ENCODE assay signal across 1 cellular context in genomic region chr12:8038659-8039114, GRCh38.
TF ChIP-seq lines count a peak whose summit lies in the region.

No MANE protein-coding gene starts in this region.

TF ChIP-seq in HepG2, 621 proteins besides CTCF, POLR2A, EP300 and RAD21:
- TF ChIP-seq PAX8 (CRISPR knock-in tag; IDR thresholded peaks at IDR 0.05; ENCODE audit: borderline replicate concordance) (no peak), BATF2 (CRISPR knock-in tag; IDR thresholded peaks at IDR 0.05) (no peak), ZBED4 (CRISPR knock-in tag; IDR thresholded peaks at IDR 0.05; ENCODE audit: borderline replicate concordance) (no peak), ZNF331 (CRISPR knock-in tag; IDR thresholded peaks at IDR 0.05) (no peak), ZNF75D (CRISPR knock-in tag; IDR thresholded peaks at IDR 0.05; ENCODE audit: borderline replicate concordance) (no peak), NFRKB (IDR thresholded peaks at IDR 0.05) (no peak), MAFF (IDR thresholded peaks at IDR 0.05; ENCODE audit: low read depth, low read length) (no peak), POLR2AphosphoS5 (IDR thresholded peaks at IDR 0.05; ENCODE audit: low read depth, low read length) (no peak), HBP1 (CRISPR knock-in tag; IDR thresholded peaks at IDR 0.05; ENCODE audit: low read depth) (no peak), CAMTA2 (CRISPR knock-in tag; IDR thresholded peaks at IDR 0.05; ENCODE audit: borderline replicate concordance) (no peak)
